Comparison of ENCODE assay signal across 1 cellular context in the genomic region with DNA sequence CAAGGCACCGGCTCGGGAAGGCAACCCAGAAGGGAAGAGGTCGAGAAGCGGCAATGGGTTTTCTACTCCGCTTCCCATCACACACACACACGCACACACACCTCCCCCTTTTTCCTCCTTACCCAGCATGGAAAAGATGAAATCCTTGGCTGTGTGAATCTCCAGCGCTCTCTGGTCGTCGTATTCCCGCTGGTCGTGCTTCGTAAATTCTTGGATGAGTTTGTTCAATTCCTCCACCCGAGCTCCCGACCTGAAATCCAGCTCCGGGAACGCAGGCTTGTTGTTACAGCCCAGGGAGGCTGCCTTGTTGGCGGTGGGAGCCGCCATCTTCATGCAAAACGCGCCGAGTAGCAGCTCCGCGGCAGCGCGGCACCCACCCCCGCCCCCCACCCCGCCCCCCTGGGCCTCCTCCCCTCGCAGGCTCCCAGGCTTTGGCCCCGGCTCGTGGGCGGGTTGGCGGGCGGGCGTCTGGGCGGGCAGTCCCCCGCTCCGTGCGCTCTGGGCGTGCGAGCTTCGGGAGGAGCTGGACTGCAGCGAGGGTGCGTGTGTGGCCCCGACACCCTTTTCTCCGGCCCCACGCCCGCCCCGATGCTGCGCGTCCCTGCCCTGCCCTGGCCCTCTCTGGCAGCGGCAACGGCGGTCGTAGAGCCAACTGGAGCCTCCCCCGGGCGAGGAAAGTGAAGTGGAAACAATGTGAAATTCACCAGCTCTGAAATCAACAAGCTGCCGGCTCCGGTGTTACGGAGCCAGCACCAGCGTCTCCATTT.
A peak's percentile ranks its signal among the peaks of the same experiment; 100 is the strongest.
TF ChIP-seq lines count a peak whose summit lies in the region.

A gene with protein sequence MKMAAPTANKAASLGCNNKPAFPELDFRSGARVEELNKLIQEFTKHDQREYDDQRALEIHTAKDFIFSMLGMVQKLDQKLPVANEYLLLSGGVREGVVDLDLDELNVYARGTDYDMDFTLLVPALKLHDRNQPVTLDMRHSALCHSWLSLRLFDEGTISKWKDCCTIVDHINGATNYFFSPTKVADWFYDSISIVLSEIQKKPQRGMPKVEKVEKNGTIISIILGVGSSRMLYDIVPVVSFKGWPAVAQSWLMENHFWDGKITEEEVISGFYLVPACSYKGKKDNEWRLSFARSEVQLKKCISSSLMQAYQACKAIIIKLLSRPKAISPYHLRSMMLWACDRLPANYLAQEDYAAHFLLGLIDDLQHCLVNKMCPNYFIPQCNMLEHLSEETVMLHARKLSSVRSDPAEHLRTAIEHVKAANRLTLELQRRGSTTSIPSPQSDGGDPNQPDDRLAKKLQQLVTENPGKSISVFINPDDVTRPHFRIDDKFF (minus strand): TSS at position 349 of the 767 bp plus-strand sequence. CDS start 16 bp downstream, at position 333.

TF ChIP-seq in SK-N-SH, 30 proteins besides CTCF, POLR2A, EP300 and RAD21 (continued from another document):
- TF ChIP-seq, protein P1, sequence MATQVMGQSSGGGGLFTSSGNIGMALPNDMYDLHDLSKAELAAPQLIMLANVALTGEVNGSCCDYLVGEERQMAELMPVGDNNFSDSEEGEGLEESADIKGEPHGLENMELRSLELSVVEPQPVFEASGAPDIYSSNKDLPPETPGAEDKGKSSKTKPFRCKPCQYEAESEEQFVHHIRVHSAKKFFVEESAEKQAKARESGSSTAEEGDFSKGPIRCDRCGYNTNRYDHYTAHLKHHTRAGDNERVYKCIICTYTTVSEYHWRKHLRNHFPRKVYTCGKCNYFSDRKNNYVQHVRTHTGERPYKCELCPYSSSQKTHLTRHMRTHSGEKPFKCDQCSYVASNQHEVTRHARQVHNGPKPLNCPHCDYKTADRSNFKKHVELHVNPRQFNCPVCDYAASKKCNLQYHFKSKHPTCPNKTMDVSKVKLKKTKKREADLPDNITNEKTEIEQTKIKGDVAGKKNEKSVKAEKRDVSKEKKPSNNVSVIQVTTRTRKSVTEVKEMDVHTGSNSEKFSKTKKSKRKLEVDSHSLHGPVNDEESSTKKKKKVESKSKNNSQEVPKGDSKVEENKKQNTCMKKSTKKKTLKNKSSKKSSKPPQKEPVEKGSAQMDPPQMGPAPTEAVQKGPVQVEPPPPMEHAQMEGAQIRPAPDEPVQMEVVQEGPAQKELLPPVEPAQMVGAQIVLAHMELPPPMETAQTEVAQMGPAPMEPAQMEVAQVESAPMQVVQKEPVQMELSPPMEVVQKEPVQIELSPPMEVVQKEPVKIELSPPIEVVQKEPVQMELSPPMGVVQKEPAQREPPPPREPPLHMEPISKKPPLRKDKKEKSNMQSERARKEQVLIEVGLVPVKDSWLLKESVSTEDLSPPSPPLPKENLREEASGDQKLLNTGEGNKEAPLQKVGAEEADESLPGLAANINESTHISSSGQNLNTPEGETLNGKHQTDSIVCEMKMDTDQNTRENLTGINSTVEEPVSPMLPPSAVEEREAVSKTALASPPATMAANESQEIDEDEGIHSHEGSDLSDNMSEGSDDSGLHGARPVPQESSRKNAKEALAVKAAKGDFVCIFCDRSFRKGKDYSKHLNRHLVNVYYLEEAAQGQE (IDR thresholded peaks at IDR 0.05; ENCODE audit: low read depth, low read length), result no peak
- TF ChIP-seq MEF2A (IDR thresholded peaks at IDR 0.05; ENCODE audit: borderline replicate concordance, low read depth) (no peak), CHD2 (IDR thresholded peaks at IDR 0.05; ENCODE audit: low read length, partially characterized antibody) (no peak), SIN3A (IDR thresholded peaks at IDR 0.05; ENCODE audit: borderline replicate concordance, low read depth, low read length) (no peak; the same call in 1 of the 2 replicates), RXRA (IDR thresholded peaks at IDR 0.05; ENCODE audit: borderline replicate concordance, low read depth) (no peak), ZBTB33 (IDR thresholded peaks at IDR 0.05; ENCODE audit: borderline replicate concordance, low read depth) (no peak), TCF12 (IDR thresholded peaks at IDR 0.05) (no peak), FOSL2 (IDR thresholded peaks at IDR 0.05; ENCODE audit: borderline replicate concordance, low read depth) (no peak), POLR2AphosphoS5 (IDR thresholded peaks at IDR 0.05; ENCODE audit: low read depth, low read length) (peak; percentile 65), RCOR1 (IDR thresholded peaks at IDR 0.05; ENCODE audit: low read length) (no peak), TEAD4 (IDR thresholded peaks at IDR 0.05; ENCODE audit: borderline replicate concordance, insufficient read depth) (no peak), RFX5 (IDR thresholded peaks at IDR 0.05; ENCODE audit: low read length) (no peak), GATA2 (CRISPR knock-in tag; IDR thresholded peaks at IDR 0.05) (no peak), FOXM1 (IDR thresholded peaks at IDR 0.05; ENCODE audit: low read depth) (no peak; the same call in 1 of the 2 replicates), NRF1 (IDR thresholded peaks at IDR 0.05; ENCODE audit: low read depth, low read length) (no peak), EZH2phosphoT487 (IDR thresholded peaks at IDR 0.05; ENCODE audit: borderline replicate concordance, low read depth) (no peak), SMC3 (IDR thresholded peaks at IDR 0.05; ENCODE audit: low read depth, low read length) (no peak), MXI1 (IDR thresholded peaks at IDR 0.05; ENCODE audit: low read depth, low read length) (no peak; the same call in 1 of the 2 replicates), USF1 (IDR thresholded peaks at IDR 0.05; ENCODE audit: borderline replicate concordance, low read depth) (no peak), TAF1 (IDR thresholded peaks at IDR 0.05; ENCODE audit: borderline replicate concordance, low read depth, low read length) (peak; percentile 82), ELF1 (IDR thresholded peaks at IDR 0.05) (no peak), JUND (IDR thresholded peaks at IDR 0.05) (no peak), FOXJ3 (CRISPR knock-in tag; IDR thresholded peaks at IDR 0.05) (no peak), MAX (IDR thresholded peaks at IDR 0.05; ENCODE audit: low read depth) (peak; percentile 55), USF2 (IDR thresholded peaks at IDR 0.05; ENCODE audit: borderline replicate concordance, low read depth, low read length) (no peak)
- TF ChIP-seq, protein P2, sequence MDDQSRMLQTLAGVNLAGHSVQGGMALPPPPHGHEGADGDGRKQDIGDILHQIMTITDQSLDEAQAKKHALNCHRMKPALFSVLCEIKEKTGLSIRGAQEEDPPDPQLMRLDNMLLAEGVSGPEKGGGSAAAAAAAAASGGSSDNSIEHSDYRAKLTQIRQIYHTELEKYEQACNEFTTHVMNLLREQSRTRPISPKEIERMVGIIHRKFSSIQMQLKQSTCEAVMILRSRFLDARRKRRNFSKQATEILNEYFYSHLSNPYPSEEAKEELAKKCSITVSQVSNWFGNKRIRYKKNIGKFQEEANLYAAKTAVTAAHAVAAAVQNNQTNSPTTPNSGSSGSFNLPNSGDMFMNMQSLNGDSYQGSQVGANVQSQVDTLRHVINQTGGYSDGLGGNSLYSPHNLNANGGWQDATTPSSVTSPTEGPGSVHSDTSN (IDR thresholded peaks at IDR 0.05), result no peak
TF ChIP-seq in SK-N-SH: peak in this region for 5.
